Comparison of ENCODE assay signal across 1 cellular context in genomic region chr10:121891103-121891502, GRCh38.
TF ChIP-seq lines count a peak whose summit lies in the region.

No MANE protein-coding gene starts in this region.

TF ChIP-seq in WTC11, 78 proteins besides CTCF, POLR2A, EP300 and RAD21 (continued from another document):
- TF ChIP-seq AFF4 (CRISPR knock-in tag; IDR thresholded peaks at IDR 0.05; ENCODE audit: borderline replicate concordance) (no peak), JAZF1 (CRISPR knock-in tag; IDR thresholded peaks at IDR 0.05) (no peak), TEAD1 (CRISPR knock-in tag; IDR thresholded peaks at IDR 0.05) (peak; percentile 40; the same call in 1 of the 2 replicates), USF2 (CRISPR knock-in tag; IDR thresholded peaks at IDR 0.05) (peak; percentile 82), USF1 (CRISPR knock-in tag; IDR thresholded peaks at IDR 0.05) (peak; percentile 79; the same call in 1 of the 2 replicates), SMAD3 (CRISPR knock-in tag; IDR thresholded peaks at IDR 0.05; ENCODE audit: borderline replicate concordance) (no peak), OVOL2 (CRISPR knock-in tag; IDR thresholded peaks at IDR 0.05; ENCODE audit: borderline replicate concordance) (no peak), ZNF396 (CRISPR knock-in tag; IDR thresholded peaks at IDR 0.05; ENCODE audit: borderline replicate concordance) (no peak), RELA (CRISPR knock-in tag; IDR thresholded peaks at IDR 0.05; ENCODE audit: borderline replicate concordance) (no peak), ELF4 (CRISPR knock-in tag; IDR thresholded peaks at IDR 0.05; ENCODE audit: low read depth) (no peak), ZNF423 (CRISPR knock-in tag; IDR thresholded peaks at IDR 0.05) (0 out of 2 replicates have a peak, but pooled peaks have one; percentile 8), AR (CRISPR knock-in tag; IDR thresholded peaks at IDR 0.05) (no peak), MAX (CRISPR knock-in tag; IDR thresholded peaks at IDR 0.05) (peak; percentile 87), NR1H2 (CRISPR knock-in tag; IDR thresholded peaks at IDR 0.05) (no peak), NR2C2 (CRISPR knock-in tag; IDR thresholded peaks at IDR 0.05) (no peak), ZNF317 (CRISPR knock-in tag; IDR thresholded peaks at IDR 0.05; ENCODE audit: borderline replicate concordance, low read depth) (no peak), SOX15 (CRISPR knock-in tag; IDR thresholded peaks at IDR 0.05) (no peak), HMGXB4 (CRISPR knock-in tag; IDR thresholded peaks at IDR 0.05) (no peak), NFE2L1 (CRISPR knock-in tag; IDR thresholded peaks at IDR 0.05) (no peak), ZNF263 (CRISPR knock-in tag; IDR thresholded peaks at IDR 0.05; ENCODE audit: low read depth) (no peak)
- TF ChIP-seq, protein P1, sequence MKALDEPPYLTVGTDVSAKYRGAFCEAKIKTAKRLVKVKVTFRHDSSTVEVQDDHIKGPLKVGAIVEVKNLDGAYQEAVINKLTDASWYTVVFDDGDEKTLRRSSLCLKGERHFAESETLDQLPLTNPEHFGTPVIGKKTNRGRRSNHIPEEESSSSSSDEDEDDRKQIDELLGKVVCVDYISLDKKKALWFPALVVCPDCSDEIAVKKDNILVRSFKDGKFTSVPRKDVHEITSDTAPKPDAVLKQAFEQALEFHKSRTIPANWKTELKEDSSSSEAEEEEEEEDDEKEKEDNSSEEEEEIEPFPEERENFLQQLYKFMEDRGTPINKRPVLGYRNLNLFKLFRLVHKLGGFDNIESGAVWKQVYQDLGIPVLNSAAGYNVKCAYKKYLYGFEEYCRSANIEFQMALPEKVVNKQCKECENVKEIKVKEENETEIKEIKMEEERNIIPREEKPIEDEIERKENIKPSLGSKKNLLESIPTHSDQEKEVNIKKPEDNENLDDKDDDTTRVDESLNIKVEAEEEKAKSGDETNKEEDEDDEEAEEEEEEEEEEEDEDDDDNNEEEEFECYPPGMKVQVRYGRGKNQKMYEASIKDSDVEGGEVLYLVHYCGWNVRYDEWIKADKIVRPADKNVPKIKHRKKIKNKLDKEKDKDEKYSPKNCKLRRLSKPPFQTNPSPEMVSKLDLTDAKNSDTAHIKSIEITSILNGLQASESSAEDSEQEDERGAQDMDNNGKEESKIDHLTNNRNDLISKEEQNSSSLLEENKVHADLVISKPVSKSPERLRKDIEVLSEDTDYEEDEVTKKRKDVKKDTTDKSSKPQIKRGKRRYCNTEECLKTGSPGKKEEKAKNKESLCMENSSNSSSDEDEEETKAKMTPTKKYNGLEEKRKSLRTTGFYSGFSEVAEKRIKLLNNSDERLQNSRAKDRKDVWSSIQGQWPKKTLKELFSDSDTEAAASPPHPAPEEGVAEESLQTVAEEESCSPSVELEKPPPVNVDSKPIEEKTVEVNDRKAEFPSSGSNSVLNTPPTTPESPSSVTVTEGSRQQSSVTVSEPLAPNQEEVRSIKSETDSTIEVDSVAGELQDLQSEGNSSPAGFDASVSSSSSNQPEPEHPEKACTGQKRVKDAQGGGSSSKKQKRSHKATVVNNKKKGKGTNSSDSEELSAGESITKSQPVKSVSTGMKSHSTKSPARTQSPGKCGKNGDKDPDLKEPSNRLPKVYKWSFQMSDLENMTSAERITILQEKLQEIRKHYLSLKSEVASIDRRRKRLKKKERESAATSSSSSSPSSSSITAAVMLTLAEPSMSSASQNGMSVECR (CRISPR knock-in tag; IDR thresholded peaks at IDR 0.05; ENCODE audit: borderline replicate concordance): no peak
- TF ChIP-seq, protein P2, sequence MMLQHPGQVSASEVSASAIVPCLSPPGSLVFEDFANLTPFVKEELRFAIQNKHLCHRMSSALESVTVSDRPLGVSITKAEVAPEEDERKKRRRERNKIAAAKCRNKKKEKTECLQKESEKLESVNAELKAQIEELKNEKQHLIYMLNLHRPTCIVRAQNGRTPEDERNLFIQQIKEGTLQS (CRISPR knock-in tag; conservative IDR thresholded peaks at IDR 0.05): no peak
- TF ChIP-seq, protein P3, sequence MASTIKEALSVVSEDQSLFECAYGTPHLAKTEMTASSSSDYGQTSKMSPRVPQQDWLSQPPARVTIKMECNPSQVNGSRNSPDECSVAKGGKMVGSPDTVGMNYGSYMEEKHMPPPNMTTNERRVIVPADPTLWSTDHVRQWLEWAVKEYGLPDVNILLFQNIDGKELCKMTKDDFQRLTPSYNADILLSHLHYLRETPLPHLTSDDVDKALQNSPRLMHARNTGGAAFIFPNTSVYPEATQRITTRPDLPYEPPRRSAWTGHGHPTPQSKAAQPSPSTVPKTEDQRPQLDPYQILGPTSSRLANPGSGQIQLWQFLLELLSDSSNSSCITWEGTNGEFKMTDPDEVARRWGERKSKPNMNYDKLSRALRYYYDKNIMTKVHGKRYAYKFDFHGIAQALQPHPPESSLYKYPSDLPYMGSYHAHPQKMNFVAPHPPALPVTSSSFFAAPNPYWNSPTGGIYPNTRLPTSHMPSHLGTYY (CRISPR knock-in tag; IDR thresholded peaks at IDR 0.05): no peak
- TF ChIP-seq, protein P4, sequence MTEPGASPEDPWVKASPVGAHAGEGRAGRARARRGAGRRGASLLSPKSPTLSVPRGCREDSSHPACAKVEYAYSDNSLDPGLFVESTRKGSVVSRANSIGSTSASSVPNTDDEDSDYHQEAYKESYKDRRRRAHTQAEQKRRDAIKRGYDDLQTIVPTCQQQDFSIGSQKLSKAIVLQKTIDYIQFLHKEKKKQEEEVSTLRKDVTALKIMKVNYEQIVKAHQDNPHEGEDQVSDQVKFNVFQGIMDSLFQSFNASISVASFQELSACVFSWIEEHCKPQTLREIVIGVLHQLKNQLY (CRISPR knock-in tag; IDR thresholded peaks at IDR 0.05): no peak
- TF ChIP-seq, protein P5, sequence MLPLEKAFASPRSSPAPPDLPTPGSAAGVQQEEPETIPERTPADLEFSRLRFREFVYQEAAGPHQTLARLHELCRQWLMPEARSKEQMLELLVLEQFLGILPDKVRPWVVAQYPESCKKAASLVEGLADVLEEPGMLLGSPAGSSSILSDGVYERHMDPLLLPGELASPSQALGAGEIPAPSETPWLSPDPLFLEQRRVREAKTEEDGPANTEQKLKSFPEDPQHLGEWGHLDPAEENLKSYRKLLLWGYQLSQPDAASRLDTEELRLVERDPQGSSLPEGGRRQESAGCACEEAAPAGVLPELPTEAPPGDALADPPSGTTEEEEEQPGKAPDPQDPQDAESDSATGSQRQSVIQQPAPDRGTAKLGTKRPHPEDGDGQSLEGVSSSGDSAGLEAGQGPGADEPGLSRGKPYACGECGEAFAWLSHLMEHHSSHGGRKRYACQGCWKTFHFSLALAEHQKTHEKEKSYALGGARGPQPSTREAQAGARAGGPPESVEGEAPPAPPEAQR (CRISPR knock-in tag; IDR thresholded peaks at IDR 0.05): no peak
- TF ChIP-seq, protein P6, sequence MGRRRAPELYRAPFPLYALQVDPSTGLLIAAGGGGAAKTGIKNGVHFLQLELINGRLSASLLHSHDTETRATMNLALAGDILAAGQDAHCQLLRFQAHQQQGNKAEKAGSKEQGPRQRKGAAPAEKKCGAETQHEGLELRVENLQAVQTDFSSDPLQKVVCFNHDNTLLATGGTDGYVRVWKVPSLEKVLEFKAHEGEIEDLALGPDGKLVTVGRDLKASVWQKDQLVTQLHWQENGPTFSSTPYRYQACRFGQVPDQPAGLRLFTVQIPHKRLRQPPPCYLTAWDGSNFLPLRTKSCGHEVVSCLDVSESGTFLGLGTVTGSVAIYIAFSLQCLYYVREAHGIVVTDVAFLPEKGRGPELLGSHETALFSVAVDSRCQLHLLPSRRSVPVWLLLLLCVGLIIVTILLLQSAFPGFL (CRISPR knock-in tag; IDR thresholded peaks at IDR 0.05; ENCODE audit: borderline replicate concordance): no peak
